Comparison of ENCODE assay signal across 9 cellular contexts in the genomic region with DNA sequence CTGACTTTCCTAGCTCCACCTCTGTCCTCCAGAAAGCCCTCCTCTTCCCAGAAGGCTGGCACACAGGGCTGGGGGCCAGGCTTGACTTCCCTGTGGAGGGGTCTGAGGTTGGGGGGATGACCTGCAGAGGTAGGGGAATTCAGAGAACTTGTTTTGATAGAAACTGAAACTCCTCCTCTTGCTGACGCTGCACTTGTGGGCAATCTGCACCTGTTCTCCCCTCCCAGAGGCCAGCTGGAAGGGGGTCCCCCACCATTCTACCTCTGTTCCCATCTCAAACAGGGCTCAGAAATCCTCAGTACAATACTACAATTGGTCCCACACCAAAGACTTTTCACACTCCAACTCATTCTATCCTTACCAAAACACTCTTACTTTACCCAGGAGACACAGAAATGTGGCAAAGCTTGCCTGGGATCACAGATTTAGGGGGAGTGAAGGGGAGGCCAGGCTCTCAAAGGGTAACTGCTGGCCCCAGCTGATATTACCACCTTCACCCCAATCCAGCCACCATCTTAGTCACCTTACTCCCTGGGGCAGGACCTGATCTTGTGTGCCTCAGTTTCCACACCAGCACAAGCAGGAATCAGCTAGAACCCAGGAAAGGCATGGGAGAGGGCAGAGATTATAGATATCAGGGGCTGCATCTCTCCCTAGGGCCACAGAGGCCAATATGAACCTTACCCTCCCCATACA. TPM values are rescaled to one million over a fixed set of nuclear protein-coding genes. Genes with fewer than 3 reads are reported as not detected.
DNase-seq lines count a peak whose midpoint lies in the region; ATAC-seq, FAIRE-seq and TF ChIP-seq lines count a peak whose summit lies in the region.
"Had no signal": no experiment of that assay in that cellular context is flagged by ENCODE, and none has a peak within 500 bp of the region (broad histone marks: within the 10 kb centered on the region; RNA-seq: fewer than 3 reads in every experiment).

No MANE protein-coding gene starts in this region.

- peaks cover 11% of the 10 kb centered on the region for H3K36me3 Mint-ChIP-seq in memory B cell

- no peaks in the 10 kb centered on the region for H3K9me3 Mint-ChIP-seq in memory B cell
- H3K9me3 Mint-ChIP-seq: brain had no signal

- no peaks in the 10 kb centered on the region for H3K27me3 ChIP-seq in right atrium auricular region

- peak overlapping the region; percentile 99 for H3K27ac Mint-ChIP-seq in memory B cell

- no peaks in the 10 kb centered on the region for H3K9me3 ChIP-seq in right atrium auricular region

- H3K36me3 ChIP-seq in right atrium auricular region: peaks cover 15% of the 10 kb centered on the region

- H3K4me3 ChIP-seq in right atrium auricular region: no peak overlapping the region

- DNase-seq in GM18507 (ENCODE audit: extremely low spot score, insufficient read length, low read depth) (peak; percentile 35), memory B cell (ENCODE audit: low spot score in 2 of 2) (peak; percentile 67 to 76), NCI-H69 (lab: John Stamatoyannopoulos, UW) (no peak), right atrium auricular region (ENCODE audit: low spot score) (no peak), iPS-NIHi11 (ENCODE audit: low spot score) (no peak), amniotic stem cell (lab: John Stamatoyannopoulos, UW) (no peak)
- peak; percentile 40 to 62 (median 48) for DNase-seq in activated CD4-positive, CD25-positive, alpha-beta regulatory T cell (lab: John Stamatoyannopoulos, UW)

- ATAC-seq in HG02798 (IDR thresholded peaks at IDR 0.05; ENCODE audit: poor library complexity, unreplicated experiment) (peak; percentile 63), memory B cell (ENCODE audit: low read depth) (peak; percentile 50)

- peak; percentile 96 for FAIRE-seq in GM18507 (lab: Jason Lieb, UNC)

- no peaks in the 10 kb centered on the region for H3K27me3 Mint-ChIP-seq in memory B cell

- TF ChIP-seq CTCF in right atrium auricular region (IDR thresholded peaks at IDR 0.05): no peak

- H3K4me1 ChIP-seq in right atrium auricular region: peaks cover 0 to 17% of the 10 kb centered on the region in 2 donors

- H3K27ac ChIP-seq in right atrium auricular region: no peak overlapping the region

- H3K4me3 Mint-ChIP-seq in memory B cell: peak overlapping the region; percentile 83
- H3K4me3 Mint-ChIP-seq: brain had no signal

- peaks cover 54% of the 10 kb centered on the region for H3K4me1 Mint-ChIP-seq in memory B cell

RNA-seq across cellular contexts. Expression of a gene that starts 18.5 kb away (rescaled TPM):
- 10 to 100 TPM; 15.4 to 23.9 TPM for total RNA-seq in right atrium auricular region

RNA-seq across cellular contexts. Expression of a gene that starts 20.0 kb away (rescaled TPM):
- 1 to 10 TPM; 5.4 to 9.1 TPM for total RNA-seq in right atrium auricular region

RNA-seq across cellular contexts. Expression of a gene that starts 27.4 kb away (rescaled TPM):
- total RNA-seq in right atrium auricular region: 10 to 100 TPM; 16.8 to 18.8 TPM

RNA-seq across cellular contexts. Expression of a gene that starts 32.8 kb away (rescaled TPM):
- 1 to 10 TPM; 1.3 to 1.5 TPM for total RNA-seq in right atrium auricular region

RNA-seq across cellular contexts. Expression of a gene that starts 41.1 kb away (rescaled TPM):
- total RNA-seq in right atrium auricular region: 10 to 100 TPM; 44.4 to 66.7 TPM

Comparison
In these comparisons a context has a peak if more than half of its experiments do, and no peak if none do; other contexts are left out.
1. DNase-seq: peak in GM18507 (single experiment), activated CD4-positive, CD25-positive, alpha-beta regulatory T cell (4 of 4) and memory B cell (2 of 2); none in NCI-H69 (single experiment), right atrium auricular region (single experiment), iPS-NIHi11 (single experiment) and amniotic stem cell (single experiment).